In the genomic region with DNA sequence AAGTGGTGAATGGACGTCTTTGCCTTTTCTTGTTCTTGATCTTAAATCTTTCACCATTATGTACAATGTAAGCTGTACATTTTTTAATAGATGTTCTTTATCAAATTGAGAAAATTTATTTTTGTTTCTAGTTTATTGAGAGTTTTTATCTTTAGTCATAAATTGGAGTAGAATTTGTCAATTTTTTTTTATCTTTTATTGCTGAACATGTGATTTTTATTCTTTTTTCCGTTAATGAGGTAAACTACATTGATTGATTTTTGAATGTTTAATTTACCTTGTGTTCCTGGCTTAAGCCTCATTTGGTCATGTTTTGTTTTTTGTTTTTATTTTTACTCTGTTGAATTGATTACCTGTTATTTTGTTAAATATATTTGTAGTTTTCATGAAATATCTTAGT, we compare ENCODE assay signal across 2 cellular contexts.
TF ChIP-seq lines count a peak whose summit lies in the region.

No MANE protein-coding gene starts in this region.

TF ChIP-seq in K562, 482 proteins besides CTCF, POLR2A, EP300 and RAD21 (continued from another document):
- TF ChIP-seq, protein P1, sequence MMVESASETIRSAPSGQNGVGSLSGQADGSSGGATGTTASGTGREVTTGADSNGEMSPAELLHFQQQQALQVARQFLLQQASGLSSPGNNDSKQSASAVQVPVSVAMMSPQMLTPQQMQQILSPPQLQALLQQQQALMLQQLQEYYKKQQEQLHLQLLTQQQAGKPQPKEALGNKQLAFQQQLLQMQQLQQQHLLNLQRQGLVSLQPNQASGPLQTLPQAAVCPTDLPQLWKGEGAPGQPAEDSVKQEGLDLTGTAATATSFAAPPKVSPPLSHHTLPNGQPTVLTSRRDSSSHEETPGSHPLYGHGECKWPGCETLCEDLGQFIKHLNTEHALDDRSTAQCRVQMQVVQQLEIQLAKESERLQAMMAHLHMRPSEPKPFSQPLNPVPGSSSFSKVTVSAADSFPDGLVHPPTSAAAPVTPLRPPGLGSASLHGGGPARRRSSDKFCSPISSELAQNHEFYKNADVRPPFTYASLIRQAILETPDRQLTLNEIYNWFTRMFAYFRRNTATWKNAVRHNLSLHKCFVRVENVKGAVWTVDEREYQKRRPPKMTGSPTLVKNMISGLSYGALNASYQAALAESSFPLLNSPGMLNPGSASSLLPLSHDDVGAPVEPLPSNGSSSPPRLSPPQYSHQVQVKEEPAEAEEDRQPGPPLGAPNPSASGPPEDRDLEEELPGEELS (CRISPR knock-in tag; IDR thresholded peaks at IDR 0.05; ENCODE audit: borderline replicate concordance) = no peak
- no peak for TF ChIP-seq ELF2 (CRISPR knock-in tag; IDR thresholded peaks at IDR 0.05)
- peak; percentile 83 for TF ChIP-seq ZNF316 (IDR thresholded peaks at IDR 0.05)
- TF ChIP-seq NR2C1 (IDR thresholded peaks at IDR 0.05) = no peak
- no peak for TF ChIP-seq NR2C1 (tag; IDR thresholded peaks at IDR 0.05)
- TF ChIP-seq C11orf30 (IDR thresholded peaks at IDR 0.05; ENCODE audit: low read depth) = peak; percentile 60

TF ChIP-seq in HEK293T, 16 proteins besides CTCF, POLR2A, EP300 and RAD21 (continued from another document):
- TF ChIP-seq FOXK2 (IDR thresholded peaks at IDR 0.05) (no peak), CTBP1 (IDR thresholded peaks at IDR 0.05; ENCODE audit: borderline replicate concordance) (no peak), BHLHE40 (IDR thresholded peaks at IDR 0.05; ENCODE audit: borderline replicate concordance) (no peak), FOXA1 (IDR thresholded peaks at IDR 0.05) (no peak), LEF1 (IDR thresholded peaks at IDR 0.05; ENCODE audit: borderline replicate concordance) (no peak), FOXM1 (IDR thresholded peaks at IDR 0.05; ENCODE audit: borderline replicate concordance) (no peak), HDGF (IDR thresholded peaks at IDR 0.05; ENCODE audit: borderline replicate concordance) (no peak), SP1 (IDR thresholded peaks at IDR 0.05) (no peak), L3MBTL2 (conservative IDR thresholded peaks at IDR 0.05) (no peak), NFRKB (IDR thresholded peaks at IDR 0.05) (no peak), SUZ12 (IDR thresholded peaks at IDR 0.05) (no peak), ZNF384 (IDR thresholded peaks at IDR 0.05) (no peak)
- TF ChIP-seq, protein P2, sequence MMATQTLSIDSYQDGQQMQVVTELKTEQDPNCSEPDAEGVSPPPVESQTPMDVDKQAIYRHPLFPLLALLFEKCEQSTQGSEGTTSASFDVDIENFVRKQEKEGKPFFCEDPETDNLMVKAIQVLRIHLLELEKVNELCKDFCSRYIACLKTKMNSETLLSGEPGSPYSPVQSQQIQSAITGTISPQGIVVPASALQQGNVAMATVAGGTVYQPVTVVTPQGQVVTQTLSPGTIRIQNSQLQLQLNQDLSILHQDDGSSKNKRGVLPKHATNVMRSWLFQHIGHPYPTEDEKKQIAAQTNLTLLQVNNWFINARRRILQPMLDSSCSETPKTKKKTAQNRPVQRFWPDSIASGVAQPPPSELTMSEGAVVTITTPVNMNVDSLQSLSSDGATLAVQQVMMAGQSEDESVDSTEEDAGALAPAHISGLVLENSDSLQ (IDR thresholded peaks at IDR 0.05) = no peak
TF ChIP-seq in HEK293T: peak in this region for 0.
